ENCODE assay signal across 31 cellular contexts in the genomic region with DNA sequence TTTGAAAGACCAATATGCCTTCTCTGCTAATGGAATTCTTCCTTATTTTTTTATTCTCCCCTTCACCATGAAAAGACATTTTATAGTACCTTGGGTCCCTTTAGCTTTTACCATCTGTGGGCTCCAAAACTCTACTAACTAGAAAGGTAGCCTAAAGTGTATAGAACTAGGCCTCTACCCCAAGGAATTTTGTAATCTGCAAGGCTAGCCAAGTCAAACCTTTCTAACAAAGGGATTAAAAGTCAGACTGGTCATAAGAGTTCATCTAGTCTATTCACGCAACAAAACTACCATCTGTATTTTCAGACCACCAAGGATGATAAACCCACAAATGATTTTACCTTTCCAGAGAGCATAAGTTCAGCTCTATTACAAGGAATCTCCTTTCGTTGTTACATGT.
"Had no signal": no experiment of that assay in that cellular context is flagged by ENCODE, and none has a peak within 500 bp of the region (broad histone marks: within the 10 kb centered on the region; RNA-seq: fewer than 3 reads in every experiment).

No MANE protein-coding gene starts in this region.

- H3K9ac ChIP-seq: neural progenitor cell, parathyroid adenoma had no signal

- H3K27me3 Mint-ChIP-seq: naive B cell; naive thymus-derived CD8-positive, alpha-beta T cell; natural killer cell treated with Interleukin-12 subunit alpha and Interleukin-12 subunit beta and Interleukin-15 and Interleukin-18, amount 100 ng/mL, for 72 hours; progenitor cell of endocrine pancreas; stimulated activated naive B cell treated with anti-CD40 and anti-IgM and Interleukin-4, amounts not matched to agents 10 μg/mL and 1 μg/mL and 100 μg/mL, for 72 hours; stimulated activated naive CD8-positive, alpha-beta T cell treated with anti-CD3 and anti-CD28 coated beads, Interleukin-15, Interleukin-2, amounts not matched to agents 100 ng/mL and 50 ng/mL, for 24 hours had no signal

- H3K4me1 Mint-ChIP-seq: naive B cell; naive thymus-derived CD8-positive, alpha-beta T cell; nephron progenitor cell; neural progenitor cell; stimulated activated effector memory CD8-positive, alpha-beta T cell treated with anti-CD3 and anti-CD28 coated beads, Interleukin-12 subunit alpha, Interleukin-12 subunit beta, amount 100 ng/mL, for 72 hours; stimulated activated naive B cell treated with anti-CD40 and anti-IgM and Interleukin-4, amounts not matched to agents 10 μg/mL and 1 μg/mL and 100 μg/mL, for 72 hours had no signal

- H3K27ac Mint-ChIP-seq: naive B cell; naive thymus-derived CD8-positive, alpha-beta T cell; natural killer cell treated with Interleukin-12 subunit alpha and Interleukin-12 subunit beta and Interleukin-15 and Interleukin-18, amount 100 ng/mL, for 72 hours; nephron progenitor cell; neural progenitor cell; progenitor cell of endocrine pancreas; stimulated activated effector memory CD8-positive, alpha-beta T cell treated with anti-CD3 and anti-CD28 coated beads, Interleukin-12 subunit alpha, Interleukin-12 subunit beta, amount 100 ng/mL, for 72 hours; stimulated activated naive B cell treated with anti-CD40 and anti-IgM and Interleukin-4, amounts not matched to agents 10 μg/mL and 1 μg/mL and 100 μg/mL, for 72 hours; stimulated activated naive CD8-positive, alpha-beta T cell treated with anti-CD3 and anti-CD28 coated beads, Interleukin-15, Interleukin-2, amounts not matched to agents 100 ng/mL and 50 ng/mL, for 24 hours had no signal

- H3K27me3 ChIP-seq: neural progenitor cell, right lobe of liver, sigmoid colon, suprapubic skin, testis, tibial artery, upper lobe of left lung, vagina had no signal

- DNase-seq: naive B cell; naive thymus-derived CD8-positive, alpha-beta T cell; nephron progenitor cell; occipital lobe; ovary; posterior cingulate gyrus; psoas muscle; right cardiac atrium; right lobe of liver; sigmoid colon; small intestine; stimulated activated CD4-positive, alpha-beta T cell treated with anti-CD3 and anti-CD28 coated beads, Interleukin-15, amount 100 ng/mL, for 24 hours; stimulated activated CD4-positive, alpha-beta T cell treated with anti-CD3 and anti-CD28 coated beads, Interleukin-2, amount 100 ng/mL, for 24 hours; stimulated activated CD4-positive, alpha-beta T cell treated with anti-CD3 and anti-CD28 coated beads, Interleukin-2, amount 100 ng/mL, for 48 hours; stimulated activated CD4-positive, alpha-beta T cell treated with anti-CD3 and anti-CD28 coated beads, Interleukin-4, amount 100 ng/mL, for 24 hours; stimulated activated naive B cell treated with anti-CD40 and anti-IgM and Interleukin-4, amounts not matched to agents 10 μg/mL and 1 μg/mL and 100 μg/mL, for 72 hours; stimulated activated naive CD4-positive, alpha-beta T cell treated with Interleukin-2 at 50 U/mL for 16 hours; substantia nigra; testis; tibial artery; trophoblast cell; upper lobe of left lung had no signal

- H3K9me3 Mint-ChIP-seq: nephron progenitor cell; neural progenitor cell; stimulated activated naive B cell treated with anti-CD40 and anti-IgM and Interleukin-4, amounts not matched to agents 10 μg/mL and 1 μg/mL and 100 μg/mL, for 72 hours; stimulated activated naive CD8-positive, alpha-beta T cell treated with anti-CD3 and anti-CD28 coated beads, Interleukin-15, Interleukin-2, amounts not matched to agents 100 ng/mL and 50 ng/mL, for 24 hours had no signal

- H3K36me3 ChIP-seq: neural progenitor cell, ovary, right lobe of liver, sigmoid colon, suprapubic skin, tibial artery, upper lobe of left lung, vagina had no signal

- H3K4me1 ChIP-seq: neural progenitor cell, parathyroid adenoma, psoas muscle, sigmoid colon, suprapubic skin, testis, tibial artery, upper lobe of left lung, vagina had no signal

- H2AFZ ChIP-seq: neural progenitor cell, parathyroid adenoma had no signal

- H3K4me3 Mint-ChIP-seq: naive B cell; naive thymus-derived CD8-positive, alpha-beta T cell; natural killer cell treated with Interleukin-12 subunit alpha and Interleukin-12 subunit beta and Interleukin-15 and Interleukin-18, amount 100 ng/mL, for 72 hours; nephron progenitor cell; neural progenitor cell; stimulated activated effector memory CD8-positive, alpha-beta T cell treated with anti-CD3 and anti-CD28 coated beads, Interleukin-12 subunit alpha, Interleukin-12 subunit beta, amount 100 ng/mL, for 72 hours; stimulated activated naive B cell treated with anti-CD40 and anti-IgM and Interleukin-4, amounts not matched to agents 10 μg/mL and 1 μg/mL and 100 μg/mL, for 72 hours; stimulated activated naive CD8-positive, alpha-beta T cell treated with anti-CD3 and anti-CD28 coated beads, Interleukin-15, Interleukin-2, amounts not matched to agents 100 ng/mL and 50 ng/mL, for 24 hours had no signal

- H3K27ac ChIP-seq: neural progenitor cell, ovary, parathyroid adenoma, psoas muscle, sigmoid colon, suprapubic skin, testis, tibial artery, upper lobe of left lung, vagina had no signal

- FAIRE-seq: small intestine, urothelium cell line had no signal

- H3K4me2 ChIP-seq: neural progenitor cell had no signal

- H3K79me2 ChIP-seq: parathyroid adenoma had no signal

- H3K4me3 ChIP-seq: neural progenitor cell, ovary, psoas muscle, right lobe of liver, sigmoid colon, suprapubic skin, testis, tibial artery, upper lobe of left lung, vagina had no signal

- H3K9me3 ChIP-seq: ovary, psoas muscle, right lobe of liver, sigmoid colon, suprapubic skin, testis, tibial artery, upper lobe of left lung, vagina had no signal

- H3K36me3 Mint-ChIP-seq: naive B cell; natural killer cell treated with Interleukin-12 subunit alpha and Interleukin-12 subunit beta and Interleukin-15 and Interleukin-18, amount 100 ng/mL, for 72 hours; neural progenitor cell; stimulated activated effector memory CD8-positive, alpha-beta T cell treated with anti-CD3 and anti-CD28 coated beads, Interleukin-12 subunit alpha, Interleukin-12 subunit beta, amount 100 ng/mL, for 72 hours; stimulated activated naive B cell treated with anti-CD40 and anti-IgM and Interleukin-4, amounts not matched to agents 10 μg/mL and 1 μg/mL and 100 μg/mL, for 72 hours had no signal
